ENCODE assay signal across 19 cellular contexts in the genomic region with DNA sequence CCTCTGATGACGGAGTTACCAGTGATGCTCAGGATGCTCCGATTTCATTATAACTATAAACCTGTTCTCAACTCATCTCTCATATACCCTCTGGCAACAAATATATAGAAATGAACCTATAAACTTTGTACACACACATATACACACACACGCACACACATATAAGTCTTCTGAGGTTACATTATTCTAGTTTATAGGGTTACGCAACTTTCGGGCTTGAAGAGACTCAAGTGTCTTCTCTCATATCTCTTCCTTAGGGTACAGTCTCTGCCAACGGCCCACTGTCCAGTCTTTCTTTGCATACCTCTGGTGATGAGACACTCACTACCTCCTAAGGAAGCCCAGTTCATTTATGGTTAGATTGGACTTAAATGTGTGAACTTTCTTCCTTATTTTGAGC.
"Had no signal": no experiment of that assay in that cellular context is flagged by ENCODE, and none has a peak within 500 bp of the region (broad histone marks: within the 10 kb centered on the region; RNA-seq: fewer than 3 reads in every experiment).

No MANE protein-coding gene starts in this region.

- H3K27ac ChIP-seq: ascending aorta, esophagus squamous epithelium, left lung, thyroid gland, VCaP had no signal

- H3K4me1 Mint-ChIP-seq: nephron progenitor cell had no signal

- H3K4me3 Mint-ChIP-seq: nephron progenitor cell, T-helper 17 cell had no signal

- H3K27me3 ChIP-seq: ascending aorta, esophagus squamous epithelium, left lung, thyroid gland had no signal

- DNase-seq: activated CD4-positive, alpha-beta T cell treated with anti-CD3 and anti-CD28 coated beads for 1 hour; activated CD8-positive, alpha-beta memory T cell treated with anti-CD3 and anti-CD28 coated beads for 24 hours; activated effector memory CD4-positive, alpha-beta T cell treated with Interleukin-2 at 50 U/mL for 16 hours; activated naive CD4-positive, alpha-beta T cell treated with anti-CD3 and anti-CD28 coated beads, Interleukin-2, amount 50 U/mL, for 16 hours; activated T-cell treated with anti-CD3 and anti-CD28 coated beads, Interleukin-2, amount 50 U/mL, for 48 hours; effector CD8-positive, alpha-beta T cell; esophagus squamous epithelium; hippocampal formation; left lung; nephron progenitor cell; nucleus accumbens; posterior cingulate gyrus; stimulated activated CD4-positive, alpha-beta T cell treated with anti-CD3 and anti-CD28 coated beads, Interleukin-2, amount 100 ng/mL, for 24 hours; stimulated activated naive CD4-positive, alpha-beta T cell treated with Interleukin-2 at 50 U/mL for 16 hours; T-helper 17 cell; thyroid gland had no signal

- H3K4me1 ChIP-seq: ascending aorta, esophagus squamous epithelium, left lung, thyroid gland had no signal

- H3K9me3 ChIP-seq: ascending aorta, esophagus squamous epithelium, left lung, thyroid gland had no signal

- H3K36me3 ChIP-seq: ascending aorta, esophagus squamous epithelium, left lung, thyroid gland had no signal

- H3K27ac Mint-ChIP-seq: nephron progenitor cell, T-helper 17 cell had no signal

- H3K9me3 Mint-ChIP-seq: nephron progenitor cell had no signal

- FAIRE-seq: bronchial epithelial cell had no signal

- ATAC-seq: T-helper 17 cell had no signal

- H3K4me3 ChIP-seq: ascending aorta, esophagus squamous epithelium, left lung, thyroid gland had no signal
